Comparison of ENCODE assay signal across 7 cellular contexts in the genomic region with DNA sequence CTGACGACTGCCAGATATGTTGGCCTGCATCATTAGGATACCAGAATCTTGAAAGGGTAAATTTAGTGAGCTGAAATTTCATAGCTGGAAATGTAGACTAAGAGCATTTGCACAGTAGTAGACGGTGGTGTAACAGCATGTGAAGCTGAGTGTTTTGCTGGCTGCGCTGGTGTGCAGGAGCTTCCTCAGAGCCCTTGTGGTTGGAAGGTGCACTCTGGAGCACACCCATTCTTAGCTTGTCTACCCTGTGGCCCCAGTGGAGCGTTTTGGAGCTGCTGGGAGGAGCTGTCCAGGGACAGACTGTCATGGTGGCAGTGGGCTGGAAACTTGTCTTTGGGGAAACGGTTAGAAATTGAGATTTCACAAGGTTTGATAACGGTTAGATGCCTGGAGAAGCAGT.
DNase-seq lines count a peak whose midpoint lies in the region; ATAC-seq and TF ChIP-seq lines count a peak whose summit lies in the region.
"Not testable (repeated sequence)": the region's sequence is repeated elsewhere in the genome, so short reads cannot be mapped to it uniquely, and the experiment has no call there.

No MANE protein-coding gene starts in this region.

- H3F3A ChIP-seq in OCI-LY1 (ENCODE audit: insufficient read depth, low read length), result not testable (repeated sequence)

- not testable (repeated sequence) for H3K4me3 Mint-ChIP-seq in CD4-positive, CD25-positive, alpha-beta regulatory T cell; activated naive CD8-positive, alpha-beta T cell

- peak overlapping the region in 2 of 3 donors; percentile 46 to 74 for H3K27ac Mint-ChIP-seq in CD4-positive, CD25-positive, alpha-beta regulatory T cell
- H3K27ac Mint-ChIP-seq in activated naive CD8-positive, alpha-beta T cell, result peak overlapping the region; percentile 34

- intact Hi-C loops in Right ventricle myocardium superior (cut with DNase I), result not testable (repeated sequence)

- not testable (repeated sequence) for H3K27me3 ChIP-seq in CD4-positive, CD25-positive, alpha-beta regulatory T cell (ENCODE audit: control insufficient read depth, insufficient read depth, low read length); OCI-LY1 (ENCODE audit: insufficient read depth, low read length); osteoblast (ENCODE audit: insufficient read depth, low read length)

- H3K27me3 Mint-ChIP-seq in CD4-positive, CD25-positive, alpha-beta regulatory T cell; activated naive CD8-positive, alpha-beta T cell: not testable (repeated sequence)

- not testable (repeated sequence) for TF ChIP-seq CTCF in HEK293 (tag by site-specific recombination; IDR thresholded peaks at IDR 0.05); OCI-LY1 (IDR thresholded peaks at IDR 0.05; ENCODE audit: low read length); osteoblast (IDR thresholded peaks at IDR 0.05; ENCODE audit: extremely low read depth, low read depth, low read length)

- POLR2A ChIA-PET in HEK293 (lab: Yijun Ruan, JAX), result not testable (repeated sequence)

- not testable (repeated sequence) for H3K4me1 ChIP-seq in CD4-positive, CD25-positive, alpha-beta regulatory T cell (ENCODE audit: control insufficient read depth, insufficient read depth, low read length, poor library complexity, severe bottlenecking); HEK293 (ENCODE audit: control insufficient read depth, insufficient read depth, low read length); OCI-LY1 (ENCODE audit: insufficient read depth, low read length, severe bottlenecking); osteoblast (ENCODE audit: insufficient read depth, low read length)

- CTCF ChIA-PET in HEK293 (lab: Yijun Ruan, JAX), result not testable (repeated sequence)

- H3K27ac ChIP-seq in CD4-positive, CD25-positive, alpha-beta regulatory T cell (ENCODE audit: insufficient read depth, low read length, poor library complexity, severe bottlenecking); HEK293 (ENCODE audit: extremely low read depth, low read depth, low read length); osteoblast (ENCODE audit: low read depth, low read length): not testable (repeated sequence)
- peak overlapping the region; percentile 30 for H3K27ac ChIP-seq in OCI-LY1 (ENCODE audit: low read depth, low read length, poor library complexity, severe bottlenecking)

- not testable (repeated sequence) for H3K4me3 ChIP-seq in CD4-positive, CD25-positive, alpha-beta regulatory T cell (ENCODE audit: low read depth, low read length); HEK293 (ENCODE audit: low read depth, low read length); Jurkat, Clone E6-1 (ENCODE audit: low read length); OCI-LY1 (ENCODE audit: low read depth, low read length, poor library complexity, severe bottlenecking); osteoblast (ENCODE audit: insufficient read depth, low read length)

- H3K9ac ChIP-seq in OCI-LY1 (ENCODE audit: low read length), result not testable (repeated sequence)

- H3K9me2 ChIP-seq in OCI-LY1 (ENCODE audit: low read depth, low read length), result not testable (repeated sequence)

- not testable (repeated sequence) for H2AFZ ChIP-seq in OCI-LY1 (ENCODE audit: low read length); osteoblast (ENCODE audit: low read length)

- ATAC-seq in CD4-positive, CD25-positive, alpha-beta regulatory T cell (ENCODE audit: low read depth in 2 of 2), result not testable (repeated sequence)
- peak; percentile 5 for ATAC-seq in Right ventricle myocardium superior (ENCODE audit: poor library complexity)

- H3K9me3 Mint-ChIP-seq in CD4-positive, CD25-positive, alpha-beta regulatory T cell; activated naive CD8-positive, alpha-beta T cell (ENCODE audit: low read depth): not testable (repeated sequence)

- DNase-seq in CD4-positive, CD25-positive, alpha-beta regulatory T cell; Right ventricle myocardium superior: not testable (repeated sequence)
- DNase-seq in Jurkat, Clone E6-1 (ENCODE audit: low read depth, low spot score), result peak; percentile 43
- peak; percentile 59 for DNase-seq in osteoblast (ENCODE audit: insufficient read length, low spot score, missing footprints)

- H3K36me3 ChIP-seq in CD4-positive, CD25-positive, alpha-beta regulatory T cell (ENCODE audit: control insufficient read depth, insufficient read depth, low read length); HEK293 (ENCODE audit: control insufficient read depth in 2 of 2, insufficient read depth in 1 of 2, low read length in 2 of 2); OCI-LY1 (ENCODE audit: insufficient read depth, low read length); osteoblast (ENCODE audit: insufficient read depth, low read length): not testable (repeated sequence)

- H3K36me3 Mint-ChIP-seq in CD4-positive, CD25-positive, alpha-beta regulatory T cell; activated naive CD8-positive, alpha-beta T cell: not testable (repeated sequence)

- not testable (repeated sequence) for H3K4me2 ChIP-seq in OCI-LY1 (ENCODE audit: low read length); osteoblast (ENCODE audit: insufficient read depth, low read length)

- not testable (repeated sequence) for H3K4me1 Mint-ChIP-seq in CD4-positive, CD25-positive, alpha-beta regulatory T cell; activated naive CD8-positive, alpha-beta T cell (ENCODE audit: low read depth)

- H3K9me3 ChIP-seq in CD4-positive, CD25-positive, alpha-beta regulatory T cell (ENCODE audit: control insufficient read depth in 2 of 2, low read length in 2 of 2); HEK293 (ENCODE audit: control insufficient read depth, insufficient read depth, low read depth, low read length); OCI-LY1 (ENCODE audit: low read length); osteoblast (ENCODE audit: low read depth, low read length): not testable (repeated sequence)

- not testable (repeated sequence) for H4K20me1 ChIP-seq in OCI-LY1 (ENCODE audit: insufficient read depth, low read length); osteoblast (ENCODE audit: insufficient read depth, low read length)

- H3K79me2 ChIP-seq in OCI-LY1 (ENCODE audit: insufficient read depth, low read length); osteoblast (ENCODE audit: insufficient read depth, low read length): not testable (repeated sequence)

TF ChIP-seq in HEK293, 187 proteins besides CTCF, POLR2A, EP300 and RAD21:
- TF ChIP-seq, protein P1, sequence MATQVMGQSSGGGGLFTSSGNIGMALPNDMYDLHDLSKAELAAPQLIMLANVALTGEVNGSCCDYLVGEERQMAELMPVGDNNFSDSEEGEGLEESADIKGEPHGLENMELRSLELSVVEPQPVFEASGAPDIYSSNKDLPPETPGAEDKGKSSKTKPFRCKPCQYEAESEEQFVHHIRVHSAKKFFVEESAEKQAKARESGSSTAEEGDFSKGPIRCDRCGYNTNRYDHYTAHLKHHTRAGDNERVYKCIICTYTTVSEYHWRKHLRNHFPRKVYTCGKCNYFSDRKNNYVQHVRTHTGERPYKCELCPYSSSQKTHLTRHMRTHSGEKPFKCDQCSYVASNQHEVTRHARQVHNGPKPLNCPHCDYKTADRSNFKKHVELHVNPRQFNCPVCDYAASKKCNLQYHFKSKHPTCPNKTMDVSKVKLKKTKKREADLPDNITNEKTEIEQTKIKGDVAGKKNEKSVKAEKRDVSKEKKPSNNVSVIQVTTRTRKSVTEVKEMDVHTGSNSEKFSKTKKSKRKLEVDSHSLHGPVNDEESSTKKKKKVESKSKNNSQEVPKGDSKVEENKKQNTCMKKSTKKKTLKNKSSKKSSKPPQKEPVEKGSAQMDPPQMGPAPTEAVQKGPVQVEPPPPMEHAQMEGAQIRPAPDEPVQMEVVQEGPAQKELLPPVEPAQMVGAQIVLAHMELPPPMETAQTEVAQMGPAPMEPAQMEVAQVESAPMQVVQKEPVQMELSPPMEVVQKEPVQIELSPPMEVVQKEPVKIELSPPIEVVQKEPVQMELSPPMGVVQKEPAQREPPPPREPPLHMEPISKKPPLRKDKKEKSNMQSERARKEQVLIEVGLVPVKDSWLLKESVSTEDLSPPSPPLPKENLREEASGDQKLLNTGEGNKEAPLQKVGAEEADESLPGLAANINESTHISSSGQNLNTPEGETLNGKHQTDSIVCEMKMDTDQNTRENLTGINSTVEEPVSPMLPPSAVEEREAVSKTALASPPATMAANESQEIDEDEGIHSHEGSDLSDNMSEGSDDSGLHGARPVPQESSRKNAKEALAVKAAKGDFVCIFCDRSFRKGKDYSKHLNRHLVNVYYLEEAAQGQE (tag by site-specific recombination; IDR thresholded peaks at IDR 0.05), result peak; percentile 35; the same call in 1 of the 2 replicates
TF ChIP-seq in HEK293: peak in this region for 1; not testable (repeated sequence) for 186.
